ENCODE assay signal across 13 cellular contexts in the genomic region with DNA sequence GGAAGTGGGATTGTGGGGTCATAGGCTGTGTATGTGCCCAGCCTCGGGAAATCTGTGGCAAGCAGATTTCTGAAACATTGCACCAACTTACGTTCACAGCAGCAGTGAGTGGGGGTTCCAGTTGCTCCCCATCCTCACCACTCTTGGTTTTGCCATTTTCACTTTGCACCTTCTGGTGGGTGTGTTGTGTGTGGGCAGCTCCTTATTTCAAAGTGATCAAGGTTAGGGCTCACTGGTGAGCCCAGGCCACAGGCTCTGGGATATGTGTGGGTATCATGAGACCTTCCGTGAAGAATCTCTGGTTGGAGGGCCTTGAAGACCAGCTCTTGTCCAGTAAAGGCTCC. TPM values are rescaled to one million over a fixed set of nuclear protein-coding genes. Genes with fewer than 3 reads are reported as not detected.
DNase-seq lines count a peak whose midpoint lies in the region; ATAC-seq and TF ChIP-seq lines count a peak whose summit lies in the region.
"Had no signal": no experiment of that assay in that cellular context is flagged by ENCODE, and none has a peak within 500 bp of the region (broad histone marks: within the 10 kb centered on the region; RNA-seq: fewer than 3 reads in every experiment).

No MANE protein-coding gene starts in this region.

- peak overlapping the region; percentile 46 for H3K27ac ChIP-seq in thymus (ENCODE audit: low read depth)
- H3K27ac ChIP-seq: coronary artery had no signal

- H3K27me3 Mint-ChIP-seq in activated naive CD4-positive, alpha-beta T cell treated with anti-CD3 and anti-CD28 coated beads, Interleukin-2, amount 10 ng/mL, durations not matched to agents 7 days and 5 days = no peaks in the 10 kb centered on the region
- peaks cover 3% of the 10 kb centered on the region for H3K27me3 Mint-ChIP-seq in activated CD8-positive, alpha-beta T cell treated with anti-CD3 and anti-CD28 coated beads, Interleukin-2, amount 10 ng/mL, durations not matched to agents 7 days and 5 days (ENCODE audit: low read depth)
- H3K27me3 Mint-ChIP-seq in WTC11 (ENCODE audit: low read depth) = no peaks in the 10 kb centered on the region

- CTCF ChIA-PET in activated naive CD4-positive, alpha-beta T cell treated with anti-CD3 and anti-CD28 coated beads, Interleukin-2, amount 10 ng/mL, durations not matched to agents 7 days and 5 days (lab: Charles Lee) = interaction anchor here (0.6 to 3.1 kb wide), 5 partner anchors 14 to 347 kb away, joined by 3 to 20 read pairs (median 4); no protein-coding TSS in a partner anchor
- CTCF ChIA-PET in activated CD8-positive, alpha-beta T cell treated with anti-CD3 and anti-CD28 coated beads, Interleukin-2, amount 10 ng/mL, durations not matched to agents 7 days and 5 days (lab: Charles Lee) = interaction anchor here (1.0 to 2.8 kb wide), 4 partner anchors 44 to 347 kb away, joined by 4 to 15 read pairs (median 7); a partner anchor contains a TSS
- CTCF ChIA-PET in WTC11 (lab: Charles Lee) = interaction anchor here (0.9 to 1.7 kb wide), 2 partner anchors 46 to 54 kb away, joined by 3 to 4 read pairs; no protein-coding TSS in a partner anchor

- POLR2A ChIA-PET in activated CD8-positive, alpha-beta T cell treated with anti-CD3 and anti-CD28 coated beads, Interleukin-2, amount 10 ng/mL, durations not matched to agents 7 days and 5 days (lab: Charles Lee) = interaction anchor here (0.5 to 3.4 kb wide), 9 partner anchors 13 to 235 kb away, joined by 3 to 23 read pairs (median 3); a partner anchor contains a TSS
- POLR2A ChIA-PET in WTC11 (lab: Charles Lee) = no interaction called here

- WGBS in thymus = 96% methylated on average over 3 of the region's 3 CpGs

- H3K27me3 ChIP-seq in thymus (ENCODE audit: control insufficient read depth, insufficient read depth) = no peaks in the 10 kb centered on the region

- no peak for ATAC-seq in activated naive CD4-positive, alpha-beta T cell treated with anti-CD3 and anti-CD28 coated beads, Interleukin-2, amount 50 U/mL, for 72 hours
- ATAC-seq in activated CD8-positive, alpha-beta T cell treated with anti-CD3 and anti-CD28 coated beads, Interleukin-2, amount 10 ng/mL, durations not matched to agents 7 days and 5 days = no peak
- ATAC-seq in GM21619 (IDR thresholded peaks at IDR 0.05; ENCODE audit: unreplicated experiment) = no peak
- ATAC-seq in WTC11 = no peak

- no peaks in the 10 kb centered on the region for H3K36me3 ChIP-seq in thymus (ENCODE audit: control insufficient read depth, insufficient read depth)

- H3K4me1 Mint-ChIP-seq in activated naive CD4-positive, alpha-beta T cell treated with anti-CD3 and anti-CD28 coated beads, Interleukin-2, amount 10 ng/mL, durations not matched to agents 7 days and 5 days = peaks cover 86% of the 10 kb centered on the region
- H3K4me1 Mint-ChIP-seq in activated CD8-positive, alpha-beta T cell treated with anti-CD3 and anti-CD28 coated beads, Interleukin-2, amount 10 ng/mL, durations not matched to agents 7 days and 5 days (ENCODE audit: low read depth) = peaks cover 84% of the 10 kb centered on the region
- H3K4me1 Mint-ChIP-seq in WTC11 = peaks cover 61% of the 10 kb centered on the region

- peak overlapping the region; percentile 93 for H3K27ac Mint-ChIP-seq in activated naive CD4-positive, alpha-beta T cell treated with anti-CD3 and anti-CD28 coated beads, Interleukin-2, amount 10 ng/mL, durations not matched to agents 7 days and 5 days
- no peak overlapping the region for H3K27ac Mint-ChIP-seq in activated naive CD4-positive, alpha-beta T cell treated with anti-CD3 and anti-CD28 coated beads, Interleukin-2, amount 50 U/mL, for 72 hours
- H3K27ac Mint-ChIP-seq in activated CD8-positive, alpha-beta T cell treated with anti-CD3 and anti-CD28 coated beads, Interleukin-2, amount 10 ng/mL, durations not matched to agents 7 days and 5 days = peak overlapping the region; percentile 98
- H3K27ac Mint-ChIP-seq in WTC11 = no peak overlapping the region

- peaks cover 5% of the 10 kb centered on the region for H3K36me3 Mint-ChIP-seq in activated naive CD4-positive, alpha-beta T cell treated with anti-CD3 and anti-CD28 coated beads, Interleukin-2, amount 10 ng/mL, durations not matched to agents 7 days and 5 days
- H3K36me3 Mint-ChIP-seq in activated naive CD4-positive, alpha-beta T cell treated with anti-CD3 and anti-CD28 coated beads, Interleukin-2, amount 50 U/mL, for 72 hours = no peaks in the 10 kb centered on the region
- H3K36me3 Mint-ChIP-seq in activated CD8-positive, alpha-beta T cell treated with anti-CD3 and anti-CD28 coated beads, Interleukin-2, amount 10 ng/mL, durations not matched to agents 7 days and 5 days (ENCODE audit: low read depth) = no peaks in the 10 kb centered on the region
- H3K36me3 Mint-ChIP-seq in WTC11 = no peaks in the 10 kb centered on the region

- H3K4me3 ChIP-seq in thymus (ENCODE audit: low read length) = no peak overlapping the region
- H3K4me3 ChIP-seq: coronary artery had no signal

- peaks cover 32% of the 10 kb centered on the region for H3K4me1 ChIP-seq in thymus (ENCODE audit: control insufficient read depth, insufficient read depth, low read length)

- no peaks in the 10 kb centered on the region for H3K9me3 Mint-ChIP-seq in activated naive CD4-positive, alpha-beta T cell treated with anti-CD3 and anti-CD28 coated beads, Interleukin-2, amount 10 ng/mL, durations not matched to agents 7 days and 5 days
- no peaks in the 10 kb centered on the region for H3K9me3 Mint-ChIP-seq in activated naive CD4-positive, alpha-beta T cell treated with anti-CD3 and anti-CD28 coated beads, Interleukin-2, amount 50 U/mL, for 72 hours
- no peaks in the 10 kb centered on the region for H3K9me3 Mint-ChIP-seq in activated CD8-positive, alpha-beta T cell treated with anti-CD3 and anti-CD28 coated beads, Interleukin-2, amount 10 ng/mL, durations not matched to agents 7 days and 5 days (ENCODE audit: insufficient read depth)
- H3K9me3 Mint-ChIP-seq in WTC11 = peaks cover 2% of the 10 kb centered on the region; the same call in 1 of the 2 replicates

- no peaks in the 10 kb centered on the region for H3K9me3 ChIP-seq in thymus (ENCODE audit: control insufficient read depth)

- DNase-seq in activated naive CD4-positive, alpha-beta T cell treated with anti-CD3 and anti-CD28 coated beads, Interleukin-2, amount 10 ng/mL, durations not matched to agents 7 days and 5 days = no peak
- DNase-seq in activated naive CD4-positive, alpha-beta T cell treated with anti-CD3 and anti-CD28 coated beads, Interleukin-2, amount 50 U/mL, for 72 hours (ENCODE audit: low spot score in 2 of 2) = no peak
- DNase-seq in activated CD8-positive, alpha-beta T cell treated with anti-CD3 and anti-CD28 coated beads, Interleukin-2, amount 10 ng/mL, durations not matched to agents 7 days and 5 days = no peak
- no peak for DNase-seq in WTC11 (ENCODE audit: low spot score)
- DNase-seq: activated naive CD4-positive, alpha-beta T cell treated with anti-CD3 and anti-CD28 coated beads, Interleukin-2, amount 50 U/mL, for 16 hours; NCI-H1092; NCI-H510A treated with DMSO at 0.1 percent for 48 hours; Right ventricle myocardium superior had no signal

- TF ChIP-seq CTCF in WTC11 (IDR thresholded peaks at IDR 0.05) = no peak

- H3K4me3 Mint-ChIP-seq in activated naive CD4-positive, alpha-beta T cell treated with anti-CD3 and anti-CD28 coated beads, Interleukin-2, amount 10 ng/mL, durations not matched to agents 7 days and 5 days = no peak overlapping the region
- H3K4me3 Mint-ChIP-seq in activated CD8-positive, alpha-beta T cell treated with anti-CD3 and anti-CD28 coated beads, Interleukin-2, amount 10 ng/mL, durations not matched to agents 7 days and 5 days = peak overlapping the region; percentile 59
- no peak overlapping the region for H3K4me3 Mint-ChIP-seq in WTC11

TF ChIP-seq in WTC11, 78 proteins besides CTCF, POLR2A, EP300 and RAD21 (continues in another document):
- no peak for TF ChIP-seq GRHL2 (CRISPR knock-in tag; IDR thresholded peaks at IDR 0.05; ENCODE audit: insufficient replicate concordance, severe bottlenecking)

RNA-seq across cellular contexts. Expression of a gene that starts 29.5 kb away (rescaled TPM):
- total RNA-seq in activated naive CD4-positive, alpha-beta T cell treated with anti-CD3 and anti-CD28 coated beads, Interleukin-2, amount 50 U/mL, for 72 hours = not detected
- total RNA-seq in activated CD8-positive, alpha-beta T cell treated with anti-CD3 and anti-CD28 coated beads, Interleukin-2, amount 10 ng/mL, durations not matched to agents 7 days and 5 days = not detected
- 0.34 TPM for polyA plus RNA-seq in thymus
- total RNA-seq in WTC11 (2021) = 0.48 TPM in 1 of 3 replicates, not detected in the others
- total RNA-seq: fibroblast of lung, Right ventricle myocardium superior had no signal
- polyA plus RNA-seq: AG04450, fibroblast of lung had no signal

RNA-seq across cellular contexts. Expression of a gene that starts 34.3 kb away (rescaled TPM):
- not detected for total RNA-seq in activated naive CD4-positive, alpha-beta T cell treated with anti-CD3 and anti-CD28 coated beads, Interleukin-2, amount 50 U/mL, for 72 hours
- total RNA-seq in activated CD8-positive, alpha-beta T cell treated with anti-CD3 and anti-CD28 coated beads, Interleukin-2, amount 10 ng/mL, durations not matched to agents 7 days and 5 days = not detected
- polyA plus RNA-seq in thymus = 5.2 TPM
- total RNA-seq in WTC11 (2021) = not detected in 3 replicates
- total RNA-seq: fibroblast of lung, Right ventricle myocardium superior had no signal
- polyA plus RNA-seq: AG04450, fibroblast of lung had no signal

RNA-seq across cellular contexts. Expression of a gene that starts 34.7 kb away (rescaled TPM):
- 10 to 100 TPM; 40.4 to 78.1 TPM for total RNA-seq in activated naive CD4-positive, alpha-beta T cell treated with anti-CD3 and anti-CD28 coated beads, Interleukin-2, amount 50 U/mL, for 72 hours
- total RNA-seq in activated CD8-positive, alpha-beta T cell treated with anti-CD3 and anti-CD28 coated beads, Interleukin-2, amount 10 ng/mL, durations not matched to agents 7 days and 5 days = 10 to 100 TPM; 65.6 to 67.0 TPM
- polyA plus RNA-seq in thymus = 15.6 TPM
- 77.2 to 83.4 TPM (median 79.0 TPM) in 3 replicates for total RNA-seq in WTC11 (2021)

RNA-seq across cellular contexts. Expression of a gene that starts 37.2 kb away (rescaled TPM):
- not detected for total RNA-seq in activated naive CD4-positive, alpha-beta T cell treated with anti-CD3 and anti-CD28 coated beads, Interleukin-2, amount 50 U/mL, for 72 hours
- total RNA-seq in activated CD8-positive, alpha-beta T cell treated with anti-CD3 and anti-CD28 coated beads, Interleukin-2, amount 10 ng/mL, durations not matched to agents 7 days and 5 days = not detected
- polyA plus RNA-seq in thymus = not detected
- total RNA-seq in WTC11 (2021) = not detected in 3 replicates
- total RNA-seq: fibroblast of lung, Right ventricle myocardium superior had no signal
- polyA plus RNA-seq: AG04450, fibroblast of lung had no signal

RNA-seq across cellular contexts. Expression of a gene that starts 41.5 kb away (rescaled TPM):
- total RNA-seq in activated naive CD4-positive, alpha-beta T cell treated with anti-CD3 and anti-CD28 coated beads, Interleukin-2, amount 50 U/mL, for 72 hours = not detected
- not detected for total RNA-seq in activated CD8-positive, alpha-beta T cell treated with anti-CD3 and anti-CD28 coated beads, Interleukin-2, amount 10 ng/mL, durations not matched to agents 7 days and 5 days
- not detected for polyA plus RNA-seq in thymus
- total RNA-seq in WTC11 (2021) = not detected in 3 replicates
- total RNA-seq: fibroblast of lung, Right ventricle myocardium superior had no signal
- polyA plus RNA-seq: AG04450, fibroblast of lung had no signal

Comparison
In these comparisons a context has a peak if more than half of its experiments do, and no peak if none do; other contexts are left out.
1. H3K27ac Mint-ChIP-seq: peak in activated naive CD4-positive, alpha-beta T cell treated with anti-CD3 and anti-CD28 coated beads, Interleukin-2, amount 10 ng/mL, durations not matched to agents 7 days and 5 days (single experiment) and activated CD8-positive, alpha-beta T cell treated with anti-CD3 and anti-CD28 coated beads, Interleukin-2, amount 10 ng/mL, durations not matched to agents 7 days and 5 days (single experiment); none in activated naive CD4-positive, alpha-beta T cell treated with anti-CD3 and anti-CD28 coated beads, Interleukin-2, amount 50 U/mL, for 72 hours (0 of 2) and WTC11 (single experiment).